In the genomic region with DNA sequence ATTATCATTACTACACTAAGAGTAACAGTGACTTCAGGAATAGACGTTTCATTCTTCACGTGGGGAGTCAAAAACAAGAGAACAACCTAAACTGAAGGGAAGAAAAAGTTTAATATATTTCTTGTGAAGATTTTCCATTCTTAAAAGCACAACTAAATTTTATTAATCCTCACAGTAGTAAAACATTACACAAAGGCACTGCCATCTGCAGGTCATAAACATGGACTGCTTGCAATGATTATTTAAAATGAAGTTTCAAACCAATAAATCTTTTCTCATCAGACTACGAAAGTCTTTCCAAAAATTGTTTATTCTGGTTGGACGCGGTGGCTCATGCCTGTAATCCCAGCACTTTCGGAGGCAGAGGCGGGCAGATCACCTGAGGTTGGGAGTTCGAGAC, we compare ENCODE assay signal across 8 cellular contexts. TPM values are rescaled to one million over a fixed set of nuclear protein-coding genes. Genes with fewer than 3 reads are reported as not detected.
A peak's percentile ranks its signal among the peaks of the same experiment; 100 is the strongest.
DNase-seq lines count a peak whose midpoint lies in the region; ATAC-seq and TF ChIP-seq lines count a peak whose summit lies in the region.

No MANE protein-coding gene starts in this region.

- ATAC-seq in SK-N-SH treated with all-trans-retinoic acid at 6 μM for 48 hours = no peak

- H3K9me3 ChIP-seq in SK-N-SH (no peaks in the 10 kb centered on the region), OCI-LY1 (ENCODE audit: low read length) (no peaks in the 10 kb centered on the region), endodermal cell (ENCODE audit: control insufficient read depth, low read length) (no peaks in the 10 kb centered on the region), sigmoid colon (no peaks in the 10 kb centered on the region)

- H3K4me2 ChIP-seq in SK-N-SH = 0 out of 2 replicates have a peak overlapping the region, but pooled peaks have one; percentile 14
- H3K4me2 ChIP-seq in OCI-LY1 (ENCODE audit: low read length) = peak overlapping the region; percentile 97; the same call in 1 of the 2 replicates

- DNase-seq in SK-N-SH = no peak
- no peak for DNase-seq in endodermal cell
- DNase-seq in sigmoid colon = no peak
- DNase-seq in NCI-H2171 (lab: John Stamatoyannopoulos, UW) = no peak
- no peak for DNase-seq in NCI-H526 treated with DMSO at 0.1 percent for 48 hours (lab: John Stamatoyannopoulos, UW)
- no peak for DNase-seq in germinal center (ENCODE audit: low spot score)

- H3K27ac ChIP-seq in SK-N-SH (ENCODE audit: low read depth in 2 of 2, low read length in 1 of 2) (no peak overlapping the region), OCI-LY1 (ENCODE audit: low read depth, low read length, poor library complexity, severe bottlenecking) (no peak overlapping the region), endodermal cell (ENCODE audit: low read depth, low read length) (no peak overlapping the region), sigmoid colon (peak overlapping the region; percentile 33 to 99 (median 98))

- TF ChIP-seq POLR2A in sigmoid colon (IDR thresholded peaks at IDR 0.05) = no peak

- H3F3A ChIP-seq in SK-N-SH (replicated peaks; ENCODE audit: insufficient read depth) (no peaks in the 10 kb centered on the region), OCI-LY1 (ENCODE audit: insufficient read depth, low read length) (no peaks in the 10 kb centered on the region)

- TF ChIP-seq EP300 in SK-N-SH (IDR thresholded peaks at IDR 0.05; ENCODE audit: borderline replicate concordance in 1 of 2, low read depth in 1 of 2, low read length in 1 of 2) (no peak), sigmoid colon (IDR thresholded peaks at IDR 0.05) (no peak)

- intact Hi-C loops in sigmoid colon (cut with DNase I) = loop anchor here (1.0 to 10.0 kb wide), 2 partner anchors 64 to 292 kb away; partner anchors contain the start of genes DNTTIP1 and WFDC3

- no peak overlapping the region for H2AFZ ChIP-seq in SK-N-SH (ENCODE audit: low read depth)
- no peak overlapping the region for H2AFZ ChIP-seq in OCI-LY1 (ENCODE audit: low read length)

- H3K27me3 Mint-ChIP-seq in endodermal cell (ENCODE audit: insufficient read depth) = peaks cover 6% of the 10 kb centered on the region

- CTCF ChIA-PET in SK-N-SH (lab: Yijun Ruan, JAX) = interaction anchor here (1.0 to 2.8 kb wide), 7 partner anchors 36 to 104 kb away, joined by 3 to 21 read pairs (median 11); no protein-coding TSS in a partner anchor

- peaks cover 72% of the 10 kb centered on the region for H3K79me2 ChIP-seq in SK-N-SH (ENCODE audit: insufficient read depth)
- H3K79me2 ChIP-seq in OCI-LY1 (ENCODE audit: insufficient read depth, low read length) = peaks cover 71% of the 10 kb centered on the region

- no peak overlapping the region for H3K27ac Mint-ChIP-seq in endodermal cell

- H3K9me2 ChIP-seq in SK-N-SH (no peaks in the 10 kb centered on the region), OCI-LY1 (ENCODE audit: low read depth, low read length) (no peaks in the 10 kb centered on the region)

- H3K4me3 ChIP-seq in SK-N-SH (ENCODE audit: low read depth in 2 of 2, low read length in 1 of 2) (no peak overlapping the region), OCI-LY1 (ENCODE audit: low read depth, low read length, poor library complexity, severe bottlenecking) (peak overlapping the region; percentile 29), endodermal cell (ENCODE audit: low read length) (no peak overlapping the region), sigmoid colon (no peak overlapping the region)

- H3K4me1 Mint-ChIP-seq in endodermal cell = peaks cover 51% of the 10 kb centered on the region

- H3K9ac ChIP-seq in SK-N-SH = no peak overlapping the region
- H3K9ac ChIP-seq in OCI-LY1 (ENCODE audit: low read length) = no peak overlapping the region; the same call in 1 of the 2 replicates
- no peak overlapping the region for H3K9ac ChIP-seq in endodermal cell (ENCODE audit: extremely low read depth, low read length, poor library complexity, severe bottlenecking)

- H3K4me1 ChIP-seq in SK-N-SH (ENCODE audit: control insufficient read depth in 1 of 2, insufficient read depth in 2 of 2, low read depth in 1 of 2, low read length in 1 of 2) = peaks cover 4 to 14% of the 10 kb centered on the region in 2 experiments; a peak in 3 of 4 replicates
- H3K4me1 ChIP-seq in OCI-LY1 (ENCODE audit: insufficient read depth, low read length, severe bottlenecking) = peaks cover 48% of the 10 kb centered on the region
- peaks cover 8% of the 10 kb centered on the region for H3K4me1 ChIP-seq in endodermal cell (ENCODE audit: control insufficient read depth, insufficient read depth, low read length)
- H3K4me1 ChIP-seq in sigmoid colon = peaks cover 0 to 76% (median 69%) of the 10 kb centered on the region in 4 donors

- H3K36me3 Mint-ChIP-seq in endodermal cell (ENCODE audit: low read depth) = no peaks in the 10 kb centered on the region

- no peak overlapping the region for H3K4me3 Mint-ChIP-seq in endodermal cell

- peaks cover 72% of the 10 kb centered on the region for H4K20me1 ChIP-seq in SK-N-SH (ENCODE audit: insufficient read depth)
- H4K20me1 ChIP-seq in OCI-LY1 (ENCODE audit: insufficient read depth, low read length) = peaks cover 6% of the 10 kb centered on the region; the same call in 1 of the 2 replicates

- 80% methylated on average over 8 of the region's 8 CpGs for WGBS in SK-N-SH (ENCODE audit: low lambda C conversion rate)
- 81 to 91% methylated on average over 3 to 8 of the region's 8 CpGs for WGBS in endodermal cell (ENCODE audit: insufficient coverage in 1 of 2, insufficient read length in 1 of 2), 2 experiments
- whole genome bisulfite sequencing in sigmoid colon, 2 donors = 11 to 46% methylated on average over 8 of the region's 8 CpGs

- TF ChIP-seq RAD21 in SK-N-SH (IDR thresholded peaks at IDR 0.05; ENCODE audit: low read length) = peak; percentile 53

- H3K36me3 ChIP-seq in SK-N-SH (replicated peaks in 1 of 2; ENCODE audit: control insufficient read depth in 1 of 2, insufficient read depth in 2 of 2, low read length in 1 of 2) (no peaks in the 10 kb centered on the region), OCI-LY1 (ENCODE audit: insufficient read depth, low read length) (no peaks in the 10 kb centered on the region), endodermal cell (ENCODE audit: control insufficient read depth, insufficient read depth, low read length) (no peaks in the 10 kb centered on the region), sigmoid colon (no peaks in the 10 kb centered on the region)

- POLR2A ChIA-PET in SK-N-SH (lab: Yijun Ruan, JAX) = no interaction called here

- no peaks in the 10 kb centered on the region for H3K9me3 Mint-ChIP-seq in endodermal cell

- no peaks in the 10 kb centered on the region for H3K27me3 ChIP-seq in SK-N-SH (ENCODE audit: insufficient read depth)
- no peaks in the 10 kb centered on the region for H3K27me3 ChIP-seq in OCI-LY1 (ENCODE audit: insufficient read depth, low read length)
- no peaks in the 10 kb centered on the region for H3K27me3 ChIP-seq in endodermal cell (ENCODE audit: control insufficient read depth, insufficient read depth, low read length, poor library complexity, severe bottlenecking)
- no peaks in the 10 kb centered on the region for H3K27me3 ChIP-seq in sigmoid colon

- peak; percentile 66 for TF ChIP-seq CTCF in SK-N-SH (IDR thresholded peaks at IDR 0.05)
- peak; percentile 49 for TF ChIP-seq CTCF in OCI-LY1 (IDR thresholded peaks at IDR 0.05; ENCODE audit: low read length)
- TF ChIP-seq CTCF in endodermal cell (conservative IDR thresholded peaks at IDR 0.05) = peak; percentile 59
- peak in 3 of 4 experiments; percentile 13 to 31 (median 24) for TF ChIP-seq CTCF in sigmoid colon (IDR thresholded peaks at IDR 0.05)

TF ChIP-seq in SK-N-SH, 30 proteins besides CTCF, POLR2A, EP300 and RAD21:
- TF ChIP-seq USF1 (IDR thresholded peaks at IDR 0.05; ENCODE audit: borderline replicate concordance, low read depth) = no peak
- peak; percentile 26; the same call in 1 of the 2 replicates for TF ChIP-seq SMC3 (IDR thresholded peaks at IDR 0.05; ENCODE audit: low read depth, low read length)
TF ChIP-seq in SK-N-SH: peak in this region for 1.

TF ChIP-seq in SK-N-SH treated with all-trans-retinoic acid at 6 μM for 48 hours, 23 proteins besides CTCF, POLR2A, EP300 and RAD21 (continues in another document):
- no peak for TF ChIP-seq GLIS3 (CRISPR knock-in tag; IDR thresholded peaks at IDR 0.05)
- TF ChIP-seq OSR1 (CRISPR knock-in tag; IDR thresholded peaks at IDR 0.05) = no peak
- no peak for TF ChIP-seq ZNF8 (CRISPR knock-in tag; IDR thresholded peaks at IDR 0.05)
- TF ChIP-seq BACH2 (CRISPR knock-in tag; IDR thresholded peaks at IDR 0.05; ENCODE audit: borderline replicate concordance) = no peak
- TF ChIP-seq ZNF565 (CRISPR knock-in tag; conservative IDR thresholded peaks at IDR 0.05; ENCODE audit: low read depth) = no peak

RNA-seq across cellular contexts. Expression of gene NCOA5, which starts 2.6 kb away (rescaled TPM):
- polyA plus RNA-seq in SK-N-SH (2012; rRNA removed) (18.6 and 20.4 TPM in 2 replicates), sigmoid colon (10 to 100 TPM; 10.6 to 19.5 (median 11.4) TPM)
- 16.2 and 17.0 TPM in 2 replicates for polyA plus RNA-seq in SK-N-SH (2012; cell fraction: cytosol; rRNA removed)
- polyA plus RNA-seq in SK-N-SH (2012; cell fraction: nucleus; rRNA removed) = 26.6 and 31.9 TPM in 2 replicates
- total RNA-seq in endodermal cell (10 to 100 TPM; 19.3 to 28.7 TPM), sigmoid colon (10 to 100 TPM; 22.4 to 39.2 (median 29.5) TPM)
- polyA plus RNA-seq in endodermal cell (2013, experiment 1 of 2) = 26.8 TPM
- polyA plus RNA-seq in endodermal cell (2013, experiment 2 of 2) = 25.4 TPM

RNA-seq across cellular contexts. Expression of gene CD40, which starts 31.0 kb away (rescaled TPM):
- polyA plus RNA-seq in SK-N-SH (2012; rRNA removed) (not detected in 2 replicates), sigmoid colon (10 to 100 TPM in 1 of 3 donors, 1 to 10 TPM in 2; 3.6 to 25.2 (median 7.9) TPM)
- polyA plus RNA-seq in SK-N-SH (2012; cell fraction: cytosol; rRNA removed) = 0.01 TPM in 1 of 2 replicates, not detected in the other
- polyA plus RNA-seq in SK-N-SH (2012; cell fraction: nucleus; rRNA removed) = 0.08 TPM in 1 of 2 replicates, not detected in the other
- total RNA-seq in endodermal cell (10 to 100 TPM in 1 of 2 donors, 1 to 10 TPM in 1; 9.0 to 16.4 TPM), sigmoid colon (10 to 100 TPM in 2 of 4 donors, 1 to 10 TPM in 2; 5.0 to 15.6 (median 11.1) TPM)
- polyA plus RNA-seq in endodermal cell (2013, experiment 1 of 2) = 5.4 TPM
- 5.1 TPM for polyA plus RNA-seq in endodermal cell (2013, experiment 2 of 2)

RNA-seq across cellular contexts. Expression of gene SLC12A5, which starts 58.1 kb away (rescaled TPM):
- polyA plus RNA-seq in SK-N-SH (2012; rRNA removed) = 8.5 and 19.9 TPM in 2 replicates
- 12.5 and 13.7 TPM in 2 replicates for polyA plus RNA-seq in SK-N-SH (2012; cell fraction: cytosol; rRNA removed)
- 10.6 and 12.8 TPM in 2 replicates for polyA plus RNA-seq in SK-N-SH (2012; cell fraction: nucleus; rRNA removed)
- total RNA-seq in endodermal cell = 10 to 100 TPM in 1 of 2 donors, 1 to 10 TPM in 1; 5.7 to 10.2 TPM
- polyA plus RNA-seq in endodermal cell (2013, experiment 1 of 2) = 7.2 TPM
- polyA plus RNA-seq in endodermal cell (2013, experiment 2 of 2) = 7.4 TPM
- total RNA-seq in sigmoid colon = under 1 TPM in 1 of 4 donors, not detected in 3; 0.14 TPM
- 1 to 10 TPM in 1 of 3 donors, not detected in 2; 1.4 TPM for polyA plus RNA-seq in sigmoid colon

Comparison
In these comparisons a context has a peak if more than half of its experiments do, and no peak if none do; other contexts are left out.
1. H3K27ac ChIP-seq: peak in sigmoid colon (4 of 4); none in SK-N-SH (0 of 2), OCI-LY1 (single experiment) and endodermal cell (single experiment).
2. RNA of gene SLC12A5, which starts 58.1 kb away (total RNA-seq): 5.7 to 10.2 TPM in endodermal cell; 0.14 TPM in sigmoid colon; every median in the first group is over 4 times any median in the second.
3. Peak in every context shown above with its lines, with median percentiles within 50 percentile points of each other: CTCF ChIP-seq.